Comparison of ENCODE assay signal across 10 cellular contexts in the genomic region with DNA sequence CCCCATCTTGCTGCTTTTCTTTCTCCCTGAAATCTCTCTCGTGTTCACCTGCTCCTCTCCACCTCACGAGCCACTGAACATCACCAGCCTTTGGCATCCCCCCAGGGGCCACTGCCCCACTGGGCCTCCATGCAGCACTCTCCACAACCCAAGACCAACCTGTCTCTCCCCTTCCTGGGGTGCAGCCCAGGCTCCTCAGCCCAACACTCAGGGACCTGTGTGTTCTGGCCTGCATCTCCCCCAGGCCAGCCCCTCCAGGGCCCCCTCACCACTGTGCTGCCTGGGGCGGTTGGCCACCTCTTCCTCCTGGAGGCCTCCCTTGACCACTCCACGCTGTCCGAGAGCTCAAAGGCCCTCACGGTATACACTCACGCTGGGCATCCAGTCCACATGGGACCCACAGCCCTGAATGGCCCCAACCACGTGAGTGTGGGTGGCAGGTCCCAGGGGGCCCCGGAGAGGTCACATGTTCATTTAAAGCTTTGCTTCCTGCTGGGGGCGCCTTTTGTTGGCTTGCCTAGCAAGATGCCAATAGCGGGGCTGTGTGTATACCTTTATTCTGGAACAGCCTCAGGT.
DNase-seq lines count a peak whose midpoint lies in the region; ATAC-seq and TF ChIP-seq lines count a peak whose summit lies in the region.
"Had no signal": no experiment of that assay in that cellular context is flagged by ENCODE, and none has a peak within 500 bp of the region (broad histone marks: within the 10 kb centered on the region; RNA-seq: fewer than 3 reads in every experiment).

No MANE protein-coding gene starts in this region.

- DNase-seq in NCI-H82 (lab: John Stamatoyannopoulos, UW), result peak; percentile 14
- no peak for DNase-seq in NCI-H82 treated with DMSO at 0.1 percent for 48 hours (lab: John Stamatoyannopoulos, UW; ENCODE audit: unreplicated experiment)
- no peak for DNase-seq in activated naive CD8-positive, alpha-beta T cell treated with anti-CD3 and anti-CD28 coated beads, Interleukin-2, amount 50 U/mL, for 24 hours
- DNase-seq in stimulated activated naive CD8-positive, alpha-beta T cell treated with anti-CD3 and anti-CD28 coated beads, Interleukin-15, Interleukin-2, amounts not matched to agents 100 U/mL and 50 U/mL, for 24 hours, result peak; percentile 34
- DNase-seq in HuH-7 (ENCODE audit: low spot score), result no peak
- DNase-seq: activated naive CD4-positive, alpha-beta T cell treated with anti-CD3 and anti-CD28 coated beads, Interleukin-2, amount 10 ng/mL, durations not matched to agents 7 days and 5 days had no signal

- no peaks in the 10 kb centered on the region for H3K27me3 Mint-ChIP-seq in activated naive CD8-positive, alpha-beta T cell treated with anti-CD3 and anti-CD28 coated beads, Interleukin-2, amount 50 U/mL, for 24 hours
- H3K27me3 Mint-ChIP-seq: activated naive CD4-positive, alpha-beta T cell treated with anti-CD3 and anti-CD28 coated beads, Interleukin-2, amount 10 ng/mL, durations not matched to agents 7 days and 5 days had no signal

- TF ChIP-seq POLR2A in GM18505 (IDR thresholded peaks at IDR 0.05; ENCODE audit: borderline replicate concordance, extremely low read depth, insufficient read depth, insufficient read length), result no peak

- H3K4me1 Mint-ChIP-seq in activated naive CD8-positive, alpha-beta T cell treated with anti-CD3 and anti-CD28 coated beads, Interleukin-2, amount 50 U/mL, for 24 hours, result peaks cover 29% of the 10 kb centered on the region

- H3K9me3 Mint-ChIP-seq in activated naive CD8-positive, alpha-beta T cell treated with anti-CD3 and anti-CD28 coated beads, Interleukin-2, amount 50 U/mL, for 24 hours, result no peaks in the 10 kb centered on the region
- H3K9me3 Mint-ChIP-seq: activated naive CD4-positive, alpha-beta T cell treated with anti-CD3 and anti-CD28 coated beads, Interleukin-2, amount 10 ng/mL, durations not matched to agents 7 days and 5 days had no signal

- H3K36me3 Mint-ChIP-seq in activated naive CD8-positive, alpha-beta T cell treated with anti-CD3 and anti-CD28 coated beads, Interleukin-2, amount 50 U/mL, for 24 hours (ENCODE audit: low read depth), result peaks cover 30% of the 10 kb centered on the region

- no peak overlapping the region for H3K27ac Mint-ChIP-seq in activated naive CD8-positive, alpha-beta T cell treated with anti-CD3 and anti-CD28 coated beads, Interleukin-2, amount 50 U/mL, for 24 hours
- H3K27ac Mint-ChIP-seq: activated naive CD4-positive, alpha-beta T cell treated with anti-CD3 and anti-CD28 coated beads, Interleukin-2, amount 10 ng/mL, durations not matched to agents 7 days and 5 days had no signal

- peak; percentile 36 for ATAC-seq in HG02885 (IDR thresholded peaks at IDR 0.05; ENCODE audit: poor library complexity, unreplicated experiment)
- peak; percentile 27 for ATAC-seq in activated naive CD8-positive, alpha-beta T cell treated with anti-CD3 and anti-CD28 coated beads, Interleukin-2, amount 50 U/mL, for 24 hours
- ATAC-seq in stimulated activated naive CD8-positive, alpha-beta T cell treated with anti-CD3 and anti-CD28 coated beads, Interleukin-15, Interleukin-2, amounts not matched to agents 100 U/mL and 50 U/mL, for 24 hours, result no peak
- ATAC-seq in GM18505 (IDR thresholded peaks at IDR 0.05; ENCODE audit: unreplicated experiment), result no peak
- no peak for ATAC-seq in HG03097 (IDR thresholded peaks at IDR 0.05; ENCODE audit: low FRiP score, unreplicated experiment)
- ATAC-seq: A549 had no signal

- H3K4me3 Mint-ChIP-seq in activated naive CD8-positive, alpha-beta T cell treated with anti-CD3 and anti-CD28 coated beads, Interleukin-2, amount 50 U/mL, for 24 hours, result peak overlapping the region; percentile 68
- H3K4me3 Mint-ChIP-seq: activated naive CD4-positive, alpha-beta T cell treated with anti-CD3 and anti-CD28 coated beads, Interleukin-2, amount 10 ng/mL, durations not matched to agents 7 days and 5 days had no signal

Comparison
In these comparisons a context has a peak if more than half of its experiments do, and no peak if none do; other contexts are left out.
1. DNase-seq: peak in NCI-H82 (single experiment) and stimulated activated naive CD8-positive, alpha-beta T cell treated with anti-CD3 and anti-CD28 coated beads, Interleukin-15, Interleukin-2, amounts not matched to agents 100 U/mL and 50 U/mL, for 24 hours (single experiment); none in NCI-H82 treated with DMSO at 0.1 percent for 48 hours (single experiment), activated naive CD8-positive, alpha-beta T cell treated with anti-CD3 and anti-CD28 coated beads, Interleukin-2, amount 50 U/mL, for 24 hours (single experiment) and HuH-7 (single experiment).
2. ATAC-seq: peak in HG02885 (single experiment) and activated naive CD8-positive, alpha-beta T cell treated with anti-CD3 and anti-CD28 coated beads, Interleukin-2, amount 50 U/mL, for 24 hours (single experiment); none in stimulated activated naive CD8-positive, alpha-beta T cell treated with anti-CD3 and anti-CD28 coated beads, Interleukin-15, Interleukin-2, amounts not matched to agents 100 U/mL and 50 U/mL, for 24 hours (single experiment), GM18505 (single experiment) and HG03097 (single experiment).